20 cellular contexts compared by ENCODE assay signal in the genomic region with DNA sequence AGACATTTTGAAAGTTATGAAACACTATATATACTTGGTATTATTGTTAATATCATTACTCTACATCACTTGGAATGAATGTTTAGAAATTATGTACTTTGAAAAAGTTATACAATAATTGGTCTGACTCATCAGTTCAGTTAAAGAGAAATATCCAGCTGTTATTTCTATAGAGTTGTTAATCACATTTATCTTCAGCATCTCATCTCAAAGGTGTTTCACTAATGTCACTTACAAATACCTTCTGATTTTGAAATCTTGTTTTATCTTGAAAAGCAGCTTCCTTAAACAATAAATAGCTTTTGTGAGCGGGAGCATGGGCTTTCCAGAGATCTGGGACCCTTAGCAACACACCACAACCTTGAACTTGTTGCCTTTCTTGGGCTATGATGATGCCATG.
"Had no signal": no experiment of that assay in that cellular context is flagged by ENCODE, and none has a peak within 500 bp of the region (broad histone marks: within the 10 kb centered on the region; RNA-seq: fewer than 3 reads in every experiment).

No MANE protein-coding gene starts in this region.

- ATAC-seq: stimulated activated effector memory CD8-positive, alpha-beta T cell treated with anti-CD3 and anti-CD28 coated beads, Interleukin-12 subunit alpha, Interleukin-12 subunit beta, amount 100 ng/mL, for 72 hours; stimulated activated memory B cell treated with anti-CD40 and anti-IgM and Interleukin-4, amounts not matched to agents 10 μg/mL and 1 μg/mL and 100 μg/mL, for 72 hours; stimulated activated naive B cell treated with anti-CD40 and anti-IgM and Interleukin-4, amounts not matched to agents 10 μg/mL and 1 μg/mL and 100 μg/mL, for 72 hours; stimulated activated naive CD8-positive, alpha-beta T cell treated with anti-CD3 and anti-CD28 coated beads, Interleukin-15, amount 100 ng/mL, for 72 hours; stimulated activated naive CD8-positive, alpha-beta T cell treated with anti-CD3 and anti-CD28 coated beads, Interleukin-15, Interleukin-2, amounts not matched to agents 100 U/mL and 50 U/mL, for 24 hours; upper lobe of right lung had no signal

- DNase-seq: stimulated activated CD4-positive, alpha-beta T cell treated with anti-CD3 and anti-CD28 coated beads, Interleukin-2, amount 100 ng/mL, for 48 hours; stimulated activated CD4-positive, alpha-beta T cell treated with anti-CD3 and anti-CD28 coated beads, Interleukin-4, amount 100 ng/mL, for 1 hour; stimulated activated CD4-positive, alpha-beta T cell treated with anti-CD3 and anti-CD28 coated beads, Interleukin-4, amount 100 ng/mL, for 24 hours; stimulated activated CD8-positive, alpha-beta memory T cell treated with anti-CD3 and anti-CD28 coated beads, Interleukin-4, amount 100 ng/mL, for 48 hours; stimulated activated naive B cell treated with anti-CD40 and anti-IgM and Interleukin-4, amounts not matched to agents 10 μg/mL and 1 μg/mL and 100 μg/mL, for 72 hours; stimulated activated naive CD4-positive, alpha-beta T cell; stimulated activated naive CD4-positive, alpha-beta T cell treated with Interleukin-2 at 50 U/mL for 16 hours; stimulated activated naive CD8-positive, alpha-beta T cell treated with anti-CD3 and anti-CD28 coated beads, Interleukin-15, amount 100 ng/mL, for 72 hours; stimulated activated naive CD8-positive, alpha-beta T cell treated with anti-CD3 and anti-CD28 coated beads, Interleukin-15, Interleukin-2, amounts not matched to agents 100 U/mL and 50 U/mL, for 24 hours; stomach; substantia nigra; testis; thyroid gland; tibial artery; transverse colon; upper lobe of left lung; upper lobe of right lung; uterus had no signal
